ENCODE assay signal across 25 cellular contexts in the genomic region with DNA sequence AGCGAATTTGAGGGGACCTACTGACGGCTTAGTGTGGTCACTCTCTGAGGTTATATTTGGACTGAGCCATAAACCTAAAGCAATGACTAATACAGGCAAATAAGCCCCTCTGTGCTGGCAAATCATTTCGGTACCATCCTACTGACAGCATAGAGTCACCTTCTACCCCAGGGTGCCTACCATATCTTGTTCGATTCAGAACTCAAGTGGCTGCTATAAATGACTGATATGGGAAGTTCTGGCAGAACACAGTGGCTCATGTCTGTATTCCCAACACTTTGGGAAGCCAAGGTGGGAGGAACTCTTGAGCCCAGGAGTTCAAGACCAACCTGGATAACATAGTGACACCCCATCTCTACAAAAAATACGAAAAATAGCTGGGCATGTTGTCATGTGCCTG.
DNase-seq lines count a peak whose midpoint lies in the region; ATAC-seq, FAIRE-seq and TF ChIP-seq lines count a peak whose summit lies in the region.
"Had no signal": no experiment of that assay in that cellular context is flagged by ENCODE, and none has a peak within 500 bp of the region (broad histone marks: within the 10 kb centered on the region; RNA-seq: fewer than 3 reads in every experiment).

No MANE protein-coding gene starts in this region.

- CTCF ChIA-PET in GM12878 (lab: Yijun Ruan, JAX) = no interaction called here

- H3K79me2 ChIP-seq in GM12878 (ENCODE audit: control insufficient read depth, insufficient read depth, low read length) = no peaks in the 10 kb centered on the region
- H3K79me2 ChIP-seq in osteoblast (ENCODE audit: insufficient read depth, low read length) = no peaks in the 10 kb centered on the region

- H3K27ac ChIP-seq in GM12878 (ENCODE audit: control insufficient read depth, insufficient read depth) = no peak overlapping the region
- H3K27ac ChIP-seq in osteoblast (ENCODE audit: low read depth, low read length) = no peak overlapping the region
- H3K27ac ChIP-seq: BLaER1 had no signal

- H3K4me1 ChIP-seq in GM12878 (ENCODE audit: control insufficient read depth, insufficient read depth, low read length) (no peaks in the 10 kb centered on the region), osteoblast (ENCODE audit: insufficient read depth, low read length) (no peaks in the 10 kb centered on the region)
- H3K4me1 ChIP-seq: BE2C, BLaER1 had no signal

- no peak overlapping the region for H3K9ac ChIP-seq in GM12878 (ENCODE audit: control insufficient read depth, insufficient read depth, low read length)
- H3K9ac ChIP-seq: BLaER1 had no signal

- H3K27ac Mint-ChIP-seq in type B pancreatic cell = peak overlapping the region; percentile 1
- H3K27ac Mint-ChIP-seq: CD14-positive monocyte; CD4-positive, alpha-beta memory T cell; CD4-positive, CD25-positive, alpha-beta regulatory T cell had no signal

- H3K36me3 ChIP-seq in GM12878 (ENCODE audit: control insufficient read depth in 2 of 2, insufficient read depth in 2 of 2, low read length in 1 of 2) (no peaks in the 10 kb centered on the region), osteoblast (ENCODE audit: insufficient read depth, low read length) (no peaks in the 10 kb centered on the region)
- H3K36me3 ChIP-seq: BE2C, BLaER1 had no signal

- no peaks in the 10 kb centered on the region for H3K36me3 Mint-ChIP-seq in type B pancreatic cell
- H3K36me3 Mint-ChIP-seq: CD14-positive monocyte; CD4-positive, alpha-beta memory T cell; CD4-positive, CD25-positive, alpha-beta regulatory T cell; CD8-positive, alpha-beta memory T cell had no signal

- H3K4me2 ChIP-seq in GM12878 (ENCODE audit: control insufficient read depth, insufficient read depth) = no peak overlapping the region
- no peak overlapping the region for H3K4me2 ChIP-seq in osteoblast (ENCODE audit: insufficient read depth, low read length)
- H3K4me2 ChIP-seq: BLaER1 had no signal

- RAD21 ChIA-PET in GM12878 (lab: Charles Lee; ENCODE audit: unreplicated experiment) = no interaction called here

- TF ChIP-seq POLR2A in GM12878 (IDR thresholded peaks at IDR 0.05; ENCODE audit: low read depth, low read length) = no peak

- no peak overlapping the region for H2AFZ ChIP-seq in GM12878 (ENCODE audit: control insufficient read depth, low read depth, low read length)
- no peak overlapping the region for H2AFZ ChIP-seq in osteoblast (ENCODE audit: low read length)

- no peak for TF ChIP-seq RAD21 in GM12878 (IDR thresholded peaks at IDR 0.05; ENCODE audit: insufficient read depth, low read depth, low read length)

- H4K20me1 ChIP-seq in GM12878 (ENCODE audit: control insufficient read depth, insufficient read depth) (no peaks in the 10 kb centered on the region), osteoblast (ENCODE audit: insufficient read depth, low read length) (no peaks in the 10 kb centered on the region)

- intact Hi-C loops in GM12878 (cut with micrococcal nuclease; ENCODE audit: unreplicated experiment) = no loop called here

- no peak for TF ChIP-seq EP300 in GM12878 (IDR thresholded peaks at IDR 0.05; ENCODE audit: borderline replicate concordance in 1 of 2, control insufficient read depth in 1 of 2, low read depth in 2 of 2, low read length in 2 of 2)

- H3K9me3 ChIP-seq in GM12878 (replicated peaks; ENCODE audit: control insufficient read depth, insufficient read depth, low read length) (no peaks in the 10 kb centered on the region), osteoblast (ENCODE audit: low read depth, low read length) (no peaks in the 10 kb centered on the region)
- H3K9me3 ChIP-seq: BE2C had no signal

- H3K4me3 ChIP-seq in GM12878 = no peak overlapping the region
- H3K4me3 ChIP-seq in osteoblast (ENCODE audit: insufficient read depth, low read length) = no peak overlapping the region
- H3K4me3 ChIP-seq: BLaER1 had no signal

- no peak overlapping the region for H3K4me3 Mint-ChIP-seq in type B pancreatic cell
- H3K4me3 Mint-ChIP-seq: CD14-positive monocyte; CD4-positive, alpha-beta memory T cell; CD4-positive, CD25-positive, alpha-beta regulatory T cell; CD8-positive, alpha-beta memory T cell had no signal

- WGBS in GM12878 (ENCODE audit: insufficient coverage, insufficient replicate concordance, low lambda C conversion rate, missing lambda C conversion rate) = 0% methylated on average over 5 of the region's 5 CpGs

- FAIRE-seq in GM12878 (lab: Jason Lieb, UNC) = peak; percentile 23
- FAIRE-seq: A204.1, GM19239 had no signal

- peaks cover 26% of the 10 kb centered on the region for H3K4me1 Mint-ChIP-seq in type B pancreatic cell (ENCODE audit: unreplicated experiment)
- H3K4me1 Mint-ChIP-seq: CD4-positive, CD25-positive, alpha-beta regulatory T cell had no signal

- TF ChIP-seq CTCF in GM12878 (IDR thresholded peaks at IDR 0.05 in 2 of 3, conservative IDR thresholded peaks at IDR 0.05 in 1 of 3; ENCODE audit: control insufficient read depth in 2 of 3, extremely low read depth in 1 of 3, insufficient read depth in 1 of 3, low read depth in 3 of 3, low read length in 3 of 3) (no peak), osteoblast (IDR thresholded peaks at IDR 0.05; ENCODE audit: extremely low read depth, low read depth, low read length) (no peak), type B pancreatic cell (conservative IDR thresholded peaks at IDR 0.05) (no peak)

- POLR2A ChIA-PET in GM12878 (lab: Charles Lee) = no interaction called here

- no peaks in the 10 kb centered on the region for H3K9me3 Mint-ChIP-seq in type B pancreatic cell
- H3K9me3 Mint-ChIP-seq: CD4-positive, alpha-beta memory T cell; CD8-positive, alpha-beta memory T cell had no signal

- DNase-seq in GM12878 (ENCODE audit: low read depth, low spot score) (no peak), osteoblast (ENCODE audit: insufficient read length, low spot score, missing footprints) (peak; percentile 35), type B pancreatic cell (ENCODE audit: extremely low spot score, unreplicated experiment) (no peak), left lobe of liver (ENCODE audit: low spot score) (no peak), NCI-H2227 (lab: John Stamatoyannopoulos, UW; ENCODE audit: unreplicated experiment) (no peak), middle frontal gyrus (ENCODE audit: extremely low spot score, low spot score) (no peak)
- DNase-seq: 8988T; ACHN; BE2C; C1 segment of cervical spinal cord; CD4-positive, alpha-beta memory T cell; CD4-positive, CD25-positive, alpha-beta regulatory T cell; CD8-positive, alpha-beta memory T cell; COR-L47; DMS 273 treated with DMSO at 0.1 percent for 48 hours; DMS153; DMS53; DMS79; DND-41; EL; GDM1 had no signal

- ATAC-seq in GM12878 (no peak), left lobe of liver (no peak)

- BruUV-seq in GM12878 (replicated peaks; lab: Mats Ljungman, UMichigan) = no TSS peak

- H3K27me3 ChIP-seq in GM12878 (replicated peaks in 1 of 2; ENCODE audit: control insufficient read depth in 2 of 2, insufficient read depth in 2 of 2, low read length in 1 of 2) (no peaks in the 10 kb centered on the region), osteoblast (ENCODE audit: insufficient read depth, low read length) (peaks cover 19% of the 10 kb centered on the region)
- H3K27me3 ChIP-seq: BE2C had no signal

- in situ Hi-C loops in GM12878 (cut with MboI) = no loop called here

- no peaks in the 10 kb centered on the region for H3K27me3 Mint-ChIP-seq in type B pancreatic cell
- H3K27me3 Mint-ChIP-seq: CD4-positive, CD25-positive, alpha-beta regulatory T cell had no signal

- SMC1A ChIA-PET in GM12878 (lab: Charles Lee; ENCODE audit: uncharacterized antibody, unreplicated experiment) = interaction anchor here (1.2 kb wide), 1 partner anchor 873 kb away, joined by 3 read pairs; no protein-coding TSS in a partner anchor

TF ChIP-seq in GM12878, 131 proteins besides CTCF, POLR2A, EP300 and RAD21:
- TF ChIP-seq POLR2AphosphoS2 (IDR thresholded peaks at IDR 0.05; ENCODE audit: low read depth, low read length) (no peak), ZNF622 (IDR thresholded peaks at IDR 0.05) (no peak), ZNF24 (IDR thresholded peaks at IDR 0.05) (no peak), TARDBP (IDR thresholded peaks at IDR 0.05; ENCODE audit: borderline replicate concordance) (no peak)
